In the genomic region with DNA sequence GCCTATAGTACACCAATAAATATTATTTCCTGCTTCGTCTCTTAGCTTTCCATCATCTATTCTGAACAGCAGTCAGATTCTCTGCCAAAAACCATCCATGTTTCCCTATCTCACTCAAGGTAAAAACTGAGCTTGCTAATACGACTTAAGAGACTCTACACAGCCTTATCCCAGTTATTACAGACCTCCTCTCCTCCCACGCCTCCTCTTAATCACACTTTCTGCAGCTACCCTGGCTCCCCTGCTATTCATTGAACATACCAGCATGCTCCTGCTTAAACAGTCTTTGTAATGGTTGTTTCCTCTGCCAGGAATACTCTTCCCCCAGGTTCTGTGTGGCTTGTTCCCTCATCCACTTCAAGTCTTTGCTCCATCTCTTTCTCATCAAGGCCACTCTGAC, we compare ENCODE assay signal across 28 cellular contexts.
"Had no signal": no experiment of that assay in that cellular context is flagged by ENCODE, and none has a peak within 500 bp of the region (broad histone marks: within the 10 kb centered on the region; RNA-seq: fewer than 3 reads in every experiment).

No MANE protein-coding gene starts in this region.

- H3K9me3 Mint-ChIP-seq: mesothelial cell of epicardium; stimulated activated naive CD8-positive, alpha-beta T cell treated with anti-CD3 and anti-CD28 coated beads, Interleukin-15, amount 100 ng/mL, for 72 hours; type B pancreatic cell had no signal

- H3K27me3 ChIP-seq: heart left ventricle, pancreas, tibial nerve, uterus had no signal

- H3K4me1 ChIP-seq: left ventricle myocardium inferior, pancreas, prostate gland, tibial nerve, uterus had no signal

- H3K27ac ChIP-seq: heart left ventricle, left ventricle myocardium inferior, pancreas, prostate gland, skin epidermis, tibial nerve, uterus had no signal

- H3K27me3 Mint-ChIP-seq: stimulated activated memory B cell treated with anti-CD40 and anti-IgM and Interleukin-4, amounts not matched to agents 10 μg/mL and 1 μg/mL and 100 μg/mL, for 72 hours; stimulated activated naive CD8-positive, alpha-beta T cell treated with anti-CD3 and anti-CD28 coated beads, Interleukin-15, amount 100 ng/mL, for 72 hours; type B pancreatic cell had no signal

- H3K36me3 Mint-ChIP-seq: immature natural killer cell; mesothelial cell of epicardium; naive B cell; stimulated activated memory B cell treated with anti-CD40 and anti-IgM and Interleukin-4, amounts not matched to agents 10 μg/mL and 1 μg/mL and 100 μg/mL, for 72 hours; type B pancreatic cell had no signal

- H3K4me3 ChIP-seq: heart left ventricle, left ventricle myocardium inferior, lung, pancreas, prostate gland, skin epidermis, tibial nerve, uterus had no signal

- H3K9me3 ChIP-seq: heart left ventricle, left ventricle myocardium inferior, pancreas, prostate gland, tibial nerve, uterus had no signal

- H3K4me1 Mint-ChIP-seq: immature natural killer cell; naive B cell; natural killer cell; stimulated activated memory B cell treated with anti-CD40 and anti-IgM and Interleukin-4, amounts not matched to agents 10 μg/mL and 1 μg/mL and 100 μg/mL, for 72 hours; stimulated activated naive CD8-positive, alpha-beta T cell treated with anti-CD3 and anti-CD28 coated beads, Interleukin-15, amount 100 ng/mL, for 72 hours had no signal

- DNase-seq: heart left ventricle; hypothalamus; immature natural killer cell; kidney; left ventricle myocardium inferior; mesendoderm; naive B cell; natural killer cell; pancreas; posterior cingulate gyrus; retina; right cardiac atrium; stimulated activated CD4-positive, alpha-beta T cell treated with anti-CD3 and anti-CD28 coated beads, Interleukin-1b, Interleukin-23, amount 100 ng/mL, for 48 hours; stimulated activated CD4-positive, alpha-beta T cell treated with anti-CD3 and anti-CD28 coated beads, Interleukin-2, amount 100 ng/mL, for 48 hours; stimulated activated CD4-positive, alpha-beta T cell treated with anti-CD3 and anti-CD28 coated beads, Interleukin-4, amount 100 ng/mL, for 4 hours; stimulated activated CD8-positive, alpha-beta memory T cell treated with anti-CD3 and anti-CD28 coated beads, Interleukin-4, amount 100 ng/mL, for 48 hours; stimulated activated naive CD4-positive, alpha-beta T cell treated with Interleukin-2 at 50 U/mL for 16 hours; stimulated activated naive CD8-positive, alpha-beta T cell treated with anti-CD3 and anti-CD28 coated beads, Interleukin-15, amount 100 ng/mL, for 72 hours; substantia nigra; uterus had no signal

- H3K27ac Mint-ChIP-seq: immature natural killer cell; mesothelial cell of epicardium; natural killer cell; stimulated activated memory B cell treated with anti-CD40 and anti-IgM and Interleukin-4, amounts not matched to agents 10 μg/mL and 1 μg/mL and 100 μg/mL, for 72 hours; stimulated activated naive CD8-positive, alpha-beta T cell treated with anti-CD3 and anti-CD28 coated beads, Interleukin-15, amount 100 ng/mL, for 72 hours; type B pancreatic cell had no signal

- H3K4me3 Mint-ChIP-seq: immature natural killer cell; mesothelial cell of epicardium; naive B cell; natural killer cell; stimulated activated memory B cell treated with anti-CD40 and anti-IgM and Interleukin-4, amounts not matched to agents 10 μg/mL and 1 μg/mL and 100 μg/mL, for 72 hours; stimulated activated naive CD8-positive, alpha-beta T cell treated with anti-CD3 and anti-CD28 coated beads, Interleukin-15, amount 100 ng/mL, for 72 hours; type B pancreatic cell had no signal

- ATAC-seq: heart left ventricle; natural killer cell; pancreas; right cardiac atrium; sciatic nerve; stimulated activated memory B cell treated with anti-CD40 and anti-IgM and Interleukin-4, amounts not matched to agents 10 μg/mL and 1 μg/mL and 100 μg/mL, for 72 hours; stimulated activated naive CD8-positive, alpha-beta T cell treated with anti-CD3 and anti-CD28 coated beads, Interleukin-15, amount 100 ng/mL, for 72 hours had no signal

- H3K36me3 ChIP-seq: heart left ventricle, left ventricle myocardium inferior, pancreas, prostate gland, tibial nerve, uterus had no signal
